ENCODE assay signal across 1 cellular context in the genomic region with DNA sequence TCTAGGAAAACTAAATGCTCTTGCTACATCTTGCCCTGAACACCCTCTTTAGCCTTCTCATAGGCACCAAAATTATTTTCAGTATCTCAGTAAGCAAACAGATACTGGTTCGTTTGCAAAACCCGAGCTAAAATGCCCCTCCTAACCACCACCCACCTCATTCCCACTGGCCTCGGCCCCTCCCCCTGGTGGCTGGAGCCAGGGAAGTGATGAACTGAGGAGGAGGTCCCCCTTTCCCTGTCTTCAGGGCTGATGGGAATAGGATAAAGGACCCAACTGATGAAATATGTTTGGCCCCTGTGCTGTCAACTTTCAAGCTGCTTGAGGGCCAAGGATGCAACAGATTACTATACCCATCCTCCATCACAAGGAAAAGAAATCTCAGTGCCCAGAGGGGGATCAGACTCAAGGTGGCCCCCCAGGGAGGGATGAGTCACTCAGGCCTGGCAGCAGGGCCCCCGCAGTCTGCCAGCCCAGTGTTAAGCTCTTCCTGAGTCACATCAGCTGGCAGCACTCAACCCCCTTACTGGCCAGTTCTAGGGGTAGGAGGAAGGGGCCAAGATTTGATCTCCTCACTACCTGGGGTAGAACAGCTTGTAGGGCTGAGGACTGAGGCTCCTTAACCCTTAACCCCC.
TF ChIP-seq lines count a peak whose summit lies in the region.

No MANE protein-coding gene starts in this region.

TF ChIP-seq in HepG2, 621 proteins besides CTCF, POLR2A, EP300 and RAD21:
- no peak for TF ChIP-seq KLF13 (CRISPR knock-in tag; IDR thresholded peaks at IDR 0.05)
